In the genomic region with DNA sequence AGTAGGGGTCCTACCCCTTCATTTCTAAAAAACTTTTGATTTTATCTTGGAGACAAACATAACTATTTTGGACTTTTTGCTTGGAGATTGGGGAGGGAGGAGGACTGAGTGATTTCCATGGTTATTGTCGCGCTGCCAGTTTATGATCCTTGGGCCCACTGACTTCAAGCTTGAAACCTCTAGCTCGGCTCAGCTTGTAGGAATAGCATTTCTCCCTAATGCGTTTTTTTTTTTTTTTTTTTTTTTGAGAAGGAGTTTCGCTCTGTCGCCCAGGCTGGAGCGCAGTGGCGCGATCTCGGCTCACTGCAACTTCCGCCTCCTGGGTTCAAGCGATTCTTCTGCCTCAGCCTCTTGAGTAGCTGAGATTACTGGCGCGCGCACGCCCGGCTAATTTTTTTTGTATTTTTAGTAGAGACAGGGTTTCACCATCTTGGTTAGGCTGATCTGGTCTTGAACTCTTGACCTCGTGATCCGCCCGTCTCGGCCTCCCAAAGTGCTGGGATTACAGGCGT, we compare ENCODE assay signal across 8 cellular contexts. TPM values are rescaled to one million over a fixed set of nuclear protein-coding genes. Genes with fewer than 3 reads are reported as not detected.
DNase-seq lines count a peak whose midpoint lies in the region; ATAC-seq and TF ChIP-seq lines count a peak whose summit lies in the region.
"Not testable (repeated sequence)": the region's sequence is repeated elsewhere in the genome, so short reads cannot be mapped to it uniquely, and the experiment has no call there.

No MANE protein-coding gene starts in this region.

- H3K9me3 Mint-ChIP-seq in CD4-positive, alpha-beta memory T cell; activated naive CD4-positive, alpha-beta T cell treated with anti-CD3 and anti-CD28 coated beads, Interleukin-2, amount 10 ng/mL, durations not matched to agents 7 days and 5 days; natural killer cell; stimulated activated naive CD8-positive, alpha-beta T cell treated with anti-CD3 and anti-CD28 coated beads, Interleukin-15, amount 100 ng/mL, for 72 hours: not testable (repeated sequence)

- not testable (repeated sequence) for H3K27ac ChIP-seq in CD4-positive, alpha-beta memory T cell (ENCODE audit: low read depth, low read length); HUES64 (ENCODE audit: low read depth, low read length); duodenal mucosa (ENCODE audit: low read depth, low read length)
- H3K27ac ChIP-seq in Panc1 (ENCODE audit: low read length) = peak overlapping the region; percentile 86
- H3K27ac ChIP-seq in hepatocyte = peak overlapping the region; percentile 95

- peak overlapping the region; percentile 88 for H3K4me2 ChIP-seq in hepatocyte

- H3K79me2 ChIP-seq in hepatocyte = peaks cover 71% of the 10 kb centered on the region

- peak overlapping the region in 5 of 7 donors; percentile 68 to 98 (median 85) for H3K27ac Mint-ChIP-seq in CD4-positive, alpha-beta memory T cell
- not testable (repeated sequence) for H3K27ac Mint-ChIP-seq in activated naive CD4-positive, alpha-beta T cell treated with anti-CD3 and anti-CD28 coated beads, Interleukin-2, amount 10 ng/mL, durations not matched to agents 7 days and 5 days; stimulated activated naive CD8-positive, alpha-beta T cell treated with anti-CD3 and anti-CD28 coated beads, Interleukin-15, amount 100 ng/mL, for 72 hours
- H3K27ac Mint-ChIP-seq in natural killer cell = peak overlapping the region; percentile 98 to 100

- intact Hi-C loops in CD4-positive, alpha-beta memory T cell (cut with micrococcal nuclease) = loop anchor here (5.0 to 10.0 kb wide), 3 partner anchors 49 to 1398 kb away; a partner anchor contains a TSS
- intact Hi-C loops in Panc1 (cut with micrococcal nuclease; ENCODE audit: unreplicated experiment) = loop anchor here (5.0 kb wide), 1 partner anchor 37 kb away; no protein-coding TSS in a partner anchor
- intact Hi-C loops in natural killer cell (cut with micrococcal nuclease) = not testable (repeated sequence)

- H3K27me3 Mint-ChIP-seq in CD4-positive, alpha-beta memory T cell; activated naive CD4-positive, alpha-beta T cell treated with anti-CD3 and anti-CD28 coated beads, Interleukin-2, amount 10 ng/mL, durations not matched to agents 7 days and 5 days; natural killer cell (ENCODE audit: low read depth in 2 of 2); stimulated activated naive CD8-positive, alpha-beta T cell treated with anti-CD3 and anti-CD28 coated beads, Interleukin-15, amount 100 ng/mL, for 72 hours: not testable (repeated sequence)

- peak overlapping the region; percentile 67 to 99 (median 81) for H3K4me3 Mint-ChIP-seq in CD4-positive, alpha-beta memory T cell
- H3K4me3 Mint-ChIP-seq in activated naive CD4-positive, alpha-beta T cell treated with anti-CD3 and anti-CD28 coated beads, Interleukin-2, amount 10 ng/mL, durations not matched to agents 7 days and 5 days = peak overlapping the region; percentile 72
- H3K4me3 Mint-ChIP-seq in natural killer cell = peak overlapping the region; percentile 99
- H3K4me3 Mint-ChIP-seq in stimulated activated naive CD8-positive, alpha-beta T cell treated with anti-CD3 and anti-CD28 coated beads, Interleukin-15, amount 100 ng/mL, for 72 hours = peak overlapping the region; percentile 65 to 94

- not testable (repeated sequence) for ATAC-seq in Panc1; natural killer cell; stimulated activated naive CD8-positive, alpha-beta T cell treated with anti-CD3 and anti-CD28 coated beads, Interleukin-15, amount 100 ng/mL, for 72 hours

- not testable (repeated sequence) for BruUV-seq in Panc1 (replicated peaks; lab: Mats Ljungman, UMichigan)

- H3K9ac ChIP-seq in HUES64 (ENCODE audit: low read depth, low read length) (peak overlapping the region; percentile 33; the same call in 1 of the 2 replicates), duodenal mucosa (ENCODE audit: low read depth in 1 of 2, low read length in 2 of 2) (peak overlapping the region in 1 of 2 donors; percentile 47)

- H3K36me3 Mint-ChIP-seq in CD4-positive, alpha-beta memory T cell; activated naive CD4-positive, alpha-beta T cell treated with anti-CD3 and anti-CD28 coated beads, Interleukin-2, amount 10 ng/mL, durations not matched to agents 7 days and 5 days; natural killer cell: not testable (repeated sequence)

- POLR2A ChIA-PET in CD4-positive, alpha-beta memory T cell (lab: Charles Lee; ENCODE audit: partially characterized antibody) = interaction anchor here (1.6 kb wide), 2 partner anchors 33 to 860 kb away, joined by 4 to 7 read pairs; a partner anchor contains a TSS
- POLR2A ChIA-PET in Panc1 (lab: Charles Lee) = not testable (repeated sequence)

- CTCF ChIA-PET in CD4-positive, alpha-beta memory T cell (lab: Charles Lee; ENCODE audit: partially characterized antibody) = interaction anchor here (5.8 kb wide), 1 partner anchor 47 kb away, joined by 42 read pairs; no protein-coding TSS in a partner anchor
- CTCF ChIA-PET in Panc1 (lab: Charles Lee) = not testable (repeated sequence)
- CTCF ChIA-PET in activated naive CD4-positive, alpha-beta T cell treated with anti-CD3 and anti-CD28 coated beads, Interleukin-2, amount 10 ng/mL, durations not matched to agents 7 days and 5 days (lab: Charles Lee) = interaction anchor here (1.0 kb wide), 2 partner anchors 42 to 48 kb away, joined by 3 read pairs; no protein-coding TSS in a partner anchor

- not testable (repeated sequence) for H4K20me1 ChIP-seq in hepatocyte (ENCODE audit: insufficient read depth, poor library complexity, severe bottlenecking)

- not testable (repeated sequence) for H2AFZ ChIP-seq in hepatocyte

- in situ Hi-C loops in Panc1 (cut with HindIII; ENCODE audit: low pct_unique_long_range_greater_than_20kb, low sequenced_read_pairs) = not testable (repeated sequence)

- 92% methylated on average over 22 of the region's 22 CpGs for WGBS in HUES64
- WGBS in hepatocyte (ENCODE audit: low lambda C conversion rate, missing lambda C conversion rate) = 93% methylated on average over 15 of the region's 22 CpGs

- H3K9me3 ChIP-seq in CD4-positive, alpha-beta memory T cell (ENCODE audit: control insufficient read depth in 1 of 2, low read length in 2 of 2); HUES64 (ENCODE audit: insufficient read depth, low read depth, low read length); Panc1 (ENCODE audit: control insufficient read depth, insufficient read depth, low read depth, low read length); duodenal mucosa (ENCODE audit: control insufficient read depth in 1 of 2, low read length in 2 of 2); hepatocyte (ENCODE audit: low read depth): not testable (repeated sequence)

- peaks cover 23 to 66% (median 46%) of the 10 kb centered on the region in 4 donors for H3K4me1 Mint-ChIP-seq in CD4-positive, alpha-beta memory T cell
- peaks cover 27% of the 10 kb centered on the region for H3K4me1 Mint-ChIP-seq in activated naive CD4-positive, alpha-beta T cell treated with anti-CD3 and anti-CD28 coated beads, Interleukin-2, amount 10 ng/mL, durations not matched to agents 7 days and 5 days
- H3K4me1 Mint-ChIP-seq in natural killer cell = peaks cover 34 to 42% of the 10 kb centered on the region in 2 donors
- peaks cover 33% of the 10 kb centered on the region for H3K4me1 Mint-ChIP-seq in stimulated activated naive CD8-positive, alpha-beta T cell treated with anti-CD3 and anti-CD28 coated beads, Interleukin-15, amount 100 ng/mL, for 72 hours

- not testable (repeated sequence) for H3K4me3 ChIP-seq in CD4-positive, alpha-beta memory T cell (ENCODE audit: low read length in 2 of 2)
- H3K4me3 ChIP-seq in HUES64 (ENCODE audit: low read length) (peak overlapping the region; percentile 93), Panc1 (ENCODE audit: low read depth in 2 of 2, low read length in 2 of 2) (peak overlapping the region; percentile 58 to 82), duodenal mucosa (ENCODE audit: low read depth in 1 of 2, low read length in 2 of 2) (peak overlapping the region; percentile 84 to 94), hepatocyte (peak overlapping the region; percentile 78)

- H3K27me3 ChIP-seq in CD4-positive, alpha-beta memory T cell (ENCODE audit: insufficient read depth, low read length); HUES64 (ENCODE audit: insufficient read depth, low read length); Panc1 (ENCODE audit: control insufficient read depth, insufficient read depth, low read length); duodenal mucosa (ENCODE audit: control insufficient read depth in 1 of 2, insufficient read depth in 2 of 2, low read length in 2 of 2); hepatocyte: not testable (repeated sequence)

- H3K36me3 ChIP-seq in CD4-positive, alpha-beta memory T cell (ENCODE audit: insufficient read depth, low read length); HUES64 (ENCODE audit: insufficient read depth, low read length); Panc1 (ENCODE audit: control insufficient read depth, insufficient read depth, low read length); duodenal mucosa (ENCODE audit: control insufficient read depth in 1 of 2, insufficient read depth in 2 of 2, low read length in 2 of 2); hepatocyte (replicated peaks; ENCODE audit: insufficient read depth, low read depth): not testable (repeated sequence)

- DNase-seq in CD4-positive, alpha-beta memory T cell; Panc1 (ENCODE audit: low read depth, low spot score); activated naive CD4-positive, alpha-beta T cell treated with anti-CD3 and anti-CD28 coated beads, Interleukin-2, amount 10 ng/mL, durations not matched to agents 7 days and 5 days; hepatocyte (ENCODE audit: low spot score); natural killer cell; stimulated activated naive CD8-positive, alpha-beta T cell treated with anti-CD3 and anti-CD28 coated beads, Interleukin-15, amount 100 ng/mL, for 72 hours: not testable (repeated sequence)

- not testable (repeated sequence) for TF ChIP-seq CTCF in Panc1 (IDR thresholded peaks at IDR 0.05); hepatocyte (IDR thresholded peaks at IDR 0.05; ENCODE audit: poor library complexity); natural killer cell (IDR thresholded peaks at IDR 0.05)

- not testable (repeated sequence) for H3K9me2 ChIP-seq in hepatocyte (replicated peaks; ENCODE audit: insufficient read depth)

- peaks cover 34% of the 10 kb centered on the region for H3K4me1 ChIP-seq in CD4-positive, alpha-beta memory T cell (ENCODE audit: insufficient read depth, low read length)
- peaks cover 22% of the 10 kb centered on the region for H3K4me1 ChIP-seq in HUES64 (ENCODE audit: insufficient read depth, low read length)
- H3K4me1 ChIP-seq in Panc1 (ENCODE audit: control insufficient read depth, insufficient read depth, low read length) = peaks cover 21% of the 10 kb centered on the region
- peaks cover 34 to 37% of the 10 kb centered on the region in 2 donors for H3K4me1 ChIP-seq in duodenal mucosa (ENCODE audit: control insufficient read depth in 1 of 2, insufficient read depth in 2 of 2, low read length in 2 of 2)
- H3K4me1 ChIP-seq in hepatocyte (ENCODE audit: insufficient read depth) = peaks cover 27% of the 10 kb centered on the region

RNA-seq across cellular contexts. Expression of a gene that starts 1.7 kb away (rescaled TPM):
- total RNA-seq in CD4-positive, alpha-beta memory T cell = 10 to 100 TPM; 16.7 to 18.3 TPM
- polyA plus RNA-seq in CD4-positive, alpha-beta memory T cell = 10 to 100 TPM; 21.2 to 24.9 TPM
- polyA plus RNA-seq in HUES64 (2013, experiment 1 of 2) = 21.8 TPM
- 25.9 TPM for polyA plus RNA-seq in HUES64 (2013, experiment 2 of 2)
- total RNA-seq in Panc1 (2021; ENCODE audit: unreplicated experiment) (21.7 TPM), hepatocyte (35.8 and 37.7 TPM in 2 replicates), natural killer cell (1 to 10 TPM; 7.3 to 9.6 (median 9.5) TPM)
- polyA plus RNA-seq in Panc1 (2012; ENCODE audit: insufficient read length) = 22.7 TPM
- 57.4 and 62.3 TPM in 2 replicates for polyA plus RNA-seq in hepatocyte

RNA-seq across cellular contexts. Expression of a gene that starts 33.1 kb away (rescaled TPM):
- total RNA-seq in CD4-positive, alpha-beta memory T cell = 10 to 100 TPM; 69.7 to 69.8 TPM
- polyA plus RNA-seq in CD4-positive, alpha-beta memory T cell = 100 to 1,000 TPM in 1 of 2 donors, 10 to 100 TPM in 1; 69.2 to 130 TPM
- polyA plus RNA-seq in HUES64 (2013, experiment 1 of 2) = 10.6 TPM
- polyA plus RNA-seq in HUES64 (2013, experiment 2 of 2) = 18.6 TPM
- total RNA-seq in Panc1 (2021; ENCODE audit: unreplicated experiment) = 34.9 TPM
- 34.4 TPM for polyA plus RNA-seq in Panc1 (2012; ENCODE audit: insufficient read length)
- total RNA-seq in hepatocyte = 171 and 175 TPM in 2 replicates
- 56.1 and 76.0 TPM in 2 replicates for polyA plus RNA-seq in hepatocyte
- 10 to 100 TPM; 42.2 to 50.5 (median 49.8) TPM for total RNA-seq in natural killer cell
